ENCODE assay signal across 21 cellular contexts in genomic region chr10:28954211-28954610, GRCh38.
A peak's percentile ranks its signal among the peaks of the same experiment; 100 is the strongest.
DNase-seq lines count a peak whose midpoint lies in the region; ATAC-seq and TF ChIP-seq lines count a peak whose summit lies in the region.
"Had no signal": no experiment of that assay in that cellular context is flagged by ENCODE, and none has a peak within 500 bp of the region (broad histone marks: within the 10 kb centered on the region; RNA-seq: fewer than 3 reads in every experiment).

No MANE protein-coding gene starts in this region.

- H3K9me3 Mint-ChIP-seq in activated CD4-positive, alpha-beta memory T cell treated with anti-CD3 and anti-CD28 coated beads, Interleukin-2, amount 10 ng/mL, durations not matched to agents 7 days and 5 days, result peaks cover 4% of the 10 kb centered on the region
- H3K9me3 Mint-ChIP-seq: CD4-positive, alpha-beta T cell had no signal

- TF ChIP-seq CTCF in retinal pigment epithelial cell (conservative IDR thresholded peaks at IDR 0.05; ENCODE audit: low read depth, low read length), result no peak

- no peak overlapping the region for H3K4me3 ChIP-seq in retinal pigment epithelial cell (ENCODE audit: low read length)
- H3K4me3 ChIP-seq: BLaER1 treated with 17β-estradiol and CSF1 and Interleukin-3, amounts not matched to agents 10 nM and 100 nM; MG63 had no signal

- CTCF ChIA-PET in activated CD4-positive, alpha-beta memory T cell treated with anti-CD3 and anti-CD28 coated beads, Interleukin-2, amount 10 ng/mL, durations not matched to agents 7 days and 5 days (lab: Charles Lee), result interaction anchor here (0.6 kb wide), 1 partner anchor 209 kb away, joined by 6 read pairs; no protein-coding TSS in a partner anchor

- no peak overlapping the region for H3K4me3 Mint-ChIP-seq in activated CD4-positive, alpha-beta memory T cell treated with anti-CD3 and anti-CD28 coated beads, Interleukin-2, amount 10 ng/mL, durations not matched to agents 7 days and 5 days
- H3K4me3 Mint-ChIP-seq: CD4-positive, alpha-beta T cell had no signal

- no peak for ATAC-seq in HG03280 (IDR thresholded peaks at IDR 0.05; ENCODE audit: unreplicated experiment)
- ATAC-seq: HepG2 had no signal

- DNase-seq in EH (ENCODE audit: low read depth), result peak; percentile 26
- peak; percentile 59 for DNase-seq in astrocyte of the hippocampus (ENCODE audit: low read depth, low spot score)
- peak; percentile 36 for DNase-seq in kidney glomerular epithelial cell (lab: John Stamatoyannopoulos, UW)
- peak; percentile 65 for DNase-seq in retinal pigment epithelial cell (ENCODE audit: low read depth)
- no peak for DNase-seq in activated naive CD4-positive, alpha-beta T cell (lab: John Stamatoyannopoulos, UW)
- DNase-seq in HuH-7.5 (ENCODE audit: low spot score), result no peak
- no peak for DNase-seq in activated CD4-positive, alpha-beta memory T cell treated with anti-CD3 and anti-CD28 coated beads, Interleukin-2, amount 10 ng/mL, durations not matched to agents 7 days and 5 days
- DNase-seq: AML-193; CD4-positive, alpha-beta T cell; EL; GF-D8; KG1; MG63; NCI-H1105 treated with DMSO at 0.1 percent for 48 hours; NCI-H146; NCI-H2029; NCI-H526 treated with DMSO at 0.1 percent for 48 hours; SHP77 had no signal

- H3K27ac Mint-ChIP-seq in activated CD4-positive, alpha-beta memory T cell treated with anti-CD3 and anti-CD28 coated beads, Interleukin-2, amount 10 ng/mL, durations not matched to agents 7 days and 5 days, result no peak overlapping the region
- H3K27ac Mint-ChIP-seq: CD4-positive, alpha-beta T cell had no signal

- POLR2A ChIA-PET in activated CD4-positive, alpha-beta memory T cell treated with anti-CD3 and anti-CD28 coated beads, Interleukin-2, amount 10 ng/mL, durations not matched to agents 7 days and 5 days (lab: Charles Lee), result no interaction called here

- no peaks in the 10 kb centered on the region for H3K36me3 Mint-ChIP-seq in activated CD4-positive, alpha-beta memory T cell treated with anti-CD3 and anti-CD28 coated beads, Interleukin-2, amount 10 ng/mL, durations not matched to agents 7 days and 5 days (ENCODE audit: low read depth)

- no peaks in the 10 kb centered on the region for H3K27me3 Mint-ChIP-seq in activated CD4-positive, alpha-beta memory T cell treated with anti-CD3 and anti-CD28 coated beads, Interleukin-2, amount 10 ng/mL, durations not matched to agents 7 days and 5 days

- no peaks in the 10 kb centered on the region for H3K4me1 Mint-ChIP-seq in activated CD4-positive, alpha-beta memory T cell treated with anti-CD3 and anti-CD28 coated beads, Interleukin-2, amount 10 ng/mL, durations not matched to agents 7 days and 5 days

Comparison
In these comparisons a context has a peak if more than half of its experiments do, and no peak if none do; other contexts are left out.
1. DNase-seq: peak in EH (single experiment), astrocyte of the hippocampus (single experiment), kidney glomerular epithelial cell (single experiment) and retinal pigment epithelial cell (single experiment); none in activated naive CD4-positive, alpha-beta T cell (0 of 4), HuH-7.5 (single experiment) and activated CD4-positive, alpha-beta memory T cell treated with anti-CD3 and anti-CD28 coated beads, Interleukin-2, amount 10 ng/mL, durations not matched to agents 7 days and 5 days (single experiment).